2 cellular contexts compared by ENCODE assay signal in genomic region chr19:47404334-47405196, GRCh38.
A peak's percentile ranks its signal among the peaks of the same experiment; 100 is the strongest.
TF ChIP-seq lines count a peak whose summit lies in the region.

No MANE protein-coding gene starts in this region.

TF ChIP-seq in HCT116, 20 proteins besides CTCF, POLR2A, EP300 and RAD21:
- no peak for TF ChIP-seq SP1 (IDR thresholded peaks at IDR 0.05; ENCODE audit: low read depth)
- TF ChIP-seq ATF3 (IDR thresholded peaks at IDR 0.05) = no peak
- no peak for TF ChIP-seq EZH2phosphoT487 (IDR thresholded peaks at IDR 0.05; ENCODE audit: borderline replicate concordance)
- no peak for TF ChIP-seq EGR1 (IDR thresholded peaks at IDR 0.05; ENCODE audit: low read depth)
- no peak for TF ChIP-seq EZH2 (IDR thresholded peaks at IDR 0.05)
- no peak for TF ChIP-seq YY1 (IDR thresholded peaks at IDR 0.05; ENCODE audit: extremely low read depth, insufficient replicate concordance, low read depth, low read length)
- no peak for TF ChIP-seq TCF7L2 (IDR thresholded peaks at IDR 0.05; ENCODE audit: borderline replicate concordance, extremely low read depth, insufficient read depth, insufficient read length)
- TF ChIP-seq CEBPB (IDR thresholded peaks at IDR 0.05; ENCODE audit: low read depth) = no peak
- TF ChIP-seq SRF (IDR thresholded peaks at IDR 0.05; ENCODE audit: low read depth) = no peak
- no peak for TF ChIP-seq CBX3 (IDR thresholded peaks at IDR 0.05; ENCODE audit: low read depth)
- TF ChIP-seq ELF1 (IDR thresholded peaks at IDR 0.05; ENCODE audit: borderline replicate concordance, low read depth) = no peak
- no peak for TF ChIP-seq SIN3A (IDR thresholded peaks at IDR 0.05; ENCODE audit: low read depth)
- TF ChIP-seq MAX (IDR thresholded peaks at IDR 0.05) = no peak
- TF ChIP-seq ZNF274 (IDR thresholded peaks at IDR 0.05; ENCODE audit: low read depth, low read length) = no peak
- no peak for TF ChIP-seq REST (IDR thresholded peaks at IDR 0.05; ENCODE audit: low read depth)
- TF ChIP-seq ZBTB33 (IDR thresholded peaks at IDR 0.05; ENCODE audit: extremely low read depth, insufficient replicate concordance, low read length) = no peak
- no peak for TF ChIP-seq JUND (IDR thresholded peaks at IDR 0.05)
- TF ChIP-seq POLR2AphosphoS5 (IDR thresholded peaks at IDR 0.05; ENCODE audit: low read depth, low read length) = no peak

TF ChIP-seq in K562, 482 proteins besides CTCF, POLR2A, EP300 and RAD21:
- TF ChIP-seq ZFP36 (IDR thresholded peaks at IDR 0.05; ENCODE audit: low read depth, low read length, partially characterized antibody) (peak; percentile 80), BHLHE40 (IDR thresholded peaks at IDR 0.05; ENCODE audit: low read length) (0 out of 2 replicates have a peak, but pooled peaks have one; percentile 8), MYNN (IDR thresholded peaks at IDR 0.05) (no peak), MYNN (CRISPR knock-in tag; IDR thresholded peaks at IDR 0.05) (no peak)
